In the genomic region with DNA sequence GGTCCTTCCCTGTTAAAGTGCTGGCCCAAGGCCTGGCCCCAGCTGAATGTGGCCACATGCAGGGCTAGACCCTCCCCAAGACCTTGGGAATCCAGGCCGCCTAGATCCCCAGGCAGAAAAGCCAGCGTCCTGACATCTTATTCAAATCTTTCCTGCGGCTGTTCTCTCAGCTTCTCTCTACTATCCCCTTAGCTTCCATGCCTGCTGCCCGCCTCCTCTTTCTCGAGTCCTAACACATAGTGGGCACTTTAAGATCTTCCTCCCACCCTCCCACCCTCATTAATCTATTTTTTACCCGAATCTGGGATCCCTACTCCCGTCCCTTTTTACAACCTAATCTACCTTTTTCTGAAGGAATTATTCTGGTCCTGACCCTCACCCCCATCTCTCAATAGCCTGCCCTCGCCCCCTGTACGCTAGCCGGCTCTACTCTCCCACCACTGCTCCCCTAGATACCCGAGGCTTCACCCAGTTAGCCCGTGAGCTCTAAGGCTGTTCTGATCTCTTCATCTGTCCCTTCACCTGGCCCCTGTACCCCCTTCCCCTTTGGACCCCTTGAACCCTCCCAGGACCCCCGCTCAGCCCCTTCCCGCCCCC, we compare ENCODE assay signal across 1 cellular context.
TF ChIP-seq lines count a peak whose summit lies in the region.

A gene with protein sequence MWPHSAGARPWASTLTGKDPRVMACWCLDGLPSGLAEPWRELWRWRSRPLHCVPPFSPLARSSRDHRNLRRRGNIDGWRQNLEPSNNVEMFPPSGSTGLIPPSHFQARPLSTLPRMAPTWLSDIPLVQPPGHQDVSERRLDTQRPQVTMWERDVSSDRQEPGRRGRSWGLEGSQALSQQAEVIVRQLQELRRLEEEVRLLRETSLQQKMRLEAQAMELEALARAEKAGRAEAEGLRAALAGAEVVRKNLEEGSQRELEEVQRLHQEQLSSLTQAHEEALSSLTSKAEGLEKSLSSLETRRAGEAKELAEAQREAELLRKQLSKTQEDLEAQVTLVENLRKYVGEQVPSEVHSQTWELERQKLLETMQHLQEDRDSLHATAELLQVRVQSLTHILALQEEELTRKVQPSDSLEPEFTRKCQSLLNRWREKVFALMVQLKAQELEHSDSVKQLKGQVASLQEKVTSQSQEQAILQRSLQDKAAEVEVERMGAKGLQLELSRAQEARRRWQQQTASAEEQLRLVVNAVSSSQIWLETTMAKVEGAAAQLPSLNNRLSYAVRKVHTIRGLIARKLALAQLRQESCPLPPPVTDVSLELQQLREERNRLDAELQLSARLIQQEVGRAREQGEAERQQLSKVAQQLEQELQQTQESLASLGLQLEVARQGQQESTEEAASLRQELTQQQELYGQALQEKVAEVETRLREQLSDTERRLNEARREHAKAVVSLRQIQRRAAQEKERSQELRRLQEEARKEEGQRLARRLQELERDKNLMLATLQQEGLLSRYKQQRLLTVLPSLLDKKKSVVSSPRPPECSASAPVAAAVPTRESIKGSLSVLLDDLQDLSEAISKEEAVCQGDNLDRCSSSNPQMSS (minus strand): TSS at position 260 of the 597 bp plus-strand sequence. CDS start 202 bp downstream, at position 58.

TF ChIP-seq in HepG2, 621 proteins besides CTCF, POLR2A, EP300 and RAD21:
- TF ChIP-seq GATA4 (IDR thresholded peaks at IDR 0.05; ENCODE audit: borderline replicate concordance, low read depth) (0 out of 2 replicates have a peak, but pooled peaks have one; percentile 13), NFATC3 (CRISPR knock-in tag; IDR thresholded peaks at IDR 0.05) (no peak), CC2D1A (CRISPR knock-in tag; IDR thresholded peaks at IDR 0.05) (peak; percentile 31; the same call in 1 of the 2 replicates), CCDC6 (CRISPR knock-in tag; IDR thresholded peaks at IDR 0.05) (0 out of 2 replicates have a peak, but pooled peaks have one; percentile 5), TAF1 (CRISPR knock-in tag; IDR thresholded peaks at IDR 0.05) (no peak; the same call in 1 of the 2 replicates), CHCHD3 (CRISPR knock-in tag; IDR thresholded peaks at IDR 0.05) (0 out of 2 replicates have a peak, but pooled peaks have one; percentile 60), ZNF724P (CRISPR knock-in tag; IDR thresholded peaks at IDR 0.05; ENCODE audit: borderline replicate concordance) (0 out of 2 replicates have a peak, but pooled peaks have one; percentile 57), SCMH1 (CRISPR knock-in tag; IDR thresholded peaks at IDR 0.05; ENCODE audit: borderline replicate concordance) (no peak), ZNF274 (CRISPR knock-in tag; IDR thresholded peaks at IDR 0.05) (0 out of 2 replicates have a peak, but pooled peaks have one; percentile 45), ZNF660 (CRISPR knock-in tag; IDR thresholded peaks at IDR 0.05; ENCODE audit: borderline replicate concordance, low read depth) (no peak), ZNF563 (CRISPR knock-in tag; IDR thresholded peaks at IDR 0.05) (no peak), ZC3H13 (CRISPR knock-in tag; IDR thresholded peaks at IDR 0.05) (no peak), ZMAT3 (CRISPR knock-in tag; conservative IDR thresholded peaks at IDR 0.05) (0 out of 2 replicates have a peak, but pooled peaks have one; percentile 6), KLF11 (CRISPR knock-in tag; IDR thresholded peaks at IDR 0.05) (no peak)
- TF ChIP-seq, protein P1, sequence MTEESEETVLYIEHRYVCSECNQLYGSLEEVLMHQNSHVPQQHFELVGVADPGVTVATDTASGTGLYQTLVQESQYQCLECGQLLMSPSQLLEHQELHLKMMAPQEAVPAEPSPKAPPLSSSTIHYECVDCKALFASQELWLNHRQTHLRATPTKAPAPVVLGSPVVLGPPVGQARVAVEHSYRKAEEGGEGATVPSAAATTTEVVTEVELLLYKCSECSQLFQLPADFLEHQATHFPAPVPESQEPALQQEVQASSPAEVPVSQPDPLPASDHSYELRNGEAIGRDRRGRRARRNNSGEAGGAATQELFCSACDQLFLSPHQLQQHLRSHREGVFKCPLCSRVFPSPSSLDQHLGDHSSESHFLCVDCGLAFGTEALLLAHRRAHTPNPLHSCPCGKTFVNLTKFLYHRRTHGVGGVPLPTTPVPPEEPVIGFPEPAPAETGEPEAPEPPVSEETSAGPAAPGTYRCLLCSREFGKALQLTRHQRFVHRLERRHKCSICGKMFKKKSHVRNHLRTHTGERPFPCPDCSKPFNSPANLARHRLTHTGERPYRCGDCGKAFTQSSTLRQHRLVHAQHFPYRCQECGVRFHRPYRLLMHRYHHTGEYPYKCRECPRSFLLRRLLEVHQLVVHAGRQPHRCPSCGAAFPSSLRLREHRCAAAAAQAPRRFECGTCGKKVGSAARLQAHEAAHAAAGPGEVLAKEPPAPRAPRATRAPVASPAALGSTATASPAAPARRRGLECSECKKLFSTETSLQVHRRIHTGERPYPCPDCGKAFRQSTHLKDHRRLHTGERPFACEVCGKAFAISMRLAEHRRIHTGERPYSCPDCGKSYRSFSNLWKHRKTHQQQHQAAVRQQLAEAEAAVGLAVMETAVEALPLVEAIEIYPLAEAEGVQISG (CRISPR knock-in tag; IDR thresholded peaks at IDR 0.05): peak; percentile 17; the same call in 1 of the 2 replicates
- TF ChIP-seq, protein P2, sequence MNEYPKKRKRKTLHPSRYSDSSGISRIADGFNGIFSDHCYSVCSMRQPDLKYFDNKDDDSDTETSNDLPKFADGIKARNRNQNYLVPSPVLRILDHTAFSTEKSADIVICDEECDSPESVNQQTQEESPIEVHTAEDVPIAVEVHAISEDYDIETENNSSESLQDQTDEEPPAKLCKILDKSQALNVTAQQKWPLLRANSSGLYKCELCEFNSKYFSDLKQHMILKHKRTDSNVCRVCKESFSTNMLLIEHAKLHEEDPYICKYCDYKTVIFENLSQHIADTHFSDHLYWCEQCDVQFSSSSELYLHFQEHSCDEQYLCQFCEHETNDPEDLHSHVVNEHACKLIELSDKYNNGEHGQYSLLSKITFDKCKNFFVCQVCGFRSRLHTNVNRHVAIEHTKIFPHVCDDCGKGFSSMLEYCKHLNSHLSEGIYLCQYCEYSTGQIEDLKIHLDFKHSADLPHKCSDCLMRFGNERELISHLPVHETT (CRISPR knock-in tag; conservative IDR thresholded peaks at IDR 0.05): 0 out of 2 replicates have a peak, but pooled peaks have one; percentile 6
- TF ChIP-seq, protein P3, sequence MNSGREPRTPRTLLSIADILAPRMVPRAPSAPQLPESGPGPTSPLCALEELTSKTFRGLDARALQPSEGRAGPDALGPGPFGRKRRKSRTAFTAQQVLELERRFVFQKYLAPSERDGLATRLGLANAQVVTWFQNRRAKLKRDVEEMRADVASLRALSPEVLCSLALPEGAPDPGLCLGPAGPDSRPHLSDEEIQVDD (CRISPR knock-in tag; IDR thresholded peaks at IDR 0.05; ENCODE audit: borderline replicate concordance): 0 out of 2 replicates have a peak, but pooled peaks have one; percentile 17
- TF ChIP-seq, protein P4, sequence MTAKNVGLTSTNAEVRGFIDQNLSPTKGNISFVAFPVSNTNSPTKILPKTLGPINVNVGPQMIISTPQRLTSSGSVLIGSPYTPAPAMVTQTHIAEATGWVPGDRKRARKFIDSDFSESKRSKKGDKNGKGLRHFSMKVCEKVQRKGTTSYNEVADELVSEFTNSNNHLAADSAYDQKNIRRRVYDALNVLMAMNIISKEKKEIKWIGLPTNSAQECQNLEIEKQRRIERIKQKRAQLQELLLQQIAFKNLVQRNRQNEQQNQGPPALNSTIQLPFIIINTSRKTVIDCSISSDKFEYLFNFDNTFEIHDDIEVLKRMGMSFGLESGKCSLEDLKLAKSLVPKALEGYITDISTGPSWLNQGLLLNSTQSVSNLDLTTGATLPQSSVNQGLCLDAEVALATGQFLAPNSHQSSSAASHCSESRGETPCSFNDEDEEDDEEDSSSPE (CRISPR knock-in tag; IDR thresholded peaks at IDR 0.05): no peak
